1 cellular context compared by ENCODE assay signal in the genomic region with DNA sequence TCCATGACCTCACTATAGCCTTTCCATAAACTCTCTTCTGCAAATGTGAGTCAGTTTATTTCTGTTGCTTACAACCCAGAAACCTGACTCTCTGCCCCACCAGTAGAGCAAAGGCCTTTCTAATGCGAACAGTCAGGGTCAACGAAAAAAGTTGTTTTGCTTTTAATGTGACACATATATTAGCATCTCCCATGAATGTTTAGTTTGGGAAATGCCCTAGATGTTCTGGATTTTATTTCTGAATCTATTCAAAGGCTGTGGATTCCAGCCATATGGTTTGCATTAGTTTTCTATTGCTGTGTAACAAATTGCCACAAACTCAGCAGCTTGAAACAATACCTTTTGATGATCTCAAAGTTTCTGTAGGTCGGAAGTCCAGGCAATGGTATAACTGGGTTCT.
TF ChIP-seq lines count a peak whose summit lies in the region.

No MANE protein-coding gene starts in this region.

TF ChIP-seq in HCT116, 20 proteins besides CTCF, POLR2A, EP300 and RAD21 (continued from another document):
- TF ChIP-seq CBX3 (IDR thresholded peaks at IDR 0.05; ENCODE audit: low read depth) (no peak), ELF1 (IDR thresholded peaks at IDR 0.05; ENCODE audit: borderline replicate concordance, low read depth) (no peak), EGR1 (IDR thresholded peaks at IDR 0.05; ENCODE audit: low read depth) (no peak), YY1 (IDR thresholded peaks at IDR 0.05; ENCODE audit: extremely low read depth, insufficient replicate concordance, low read depth, low read length) (no peak), POLR2AphosphoS5 (IDR thresholded peaks at IDR 0.05; ENCODE audit: low read depth, low read length) (no peak), EZH2phosphoT487 (IDR thresholded peaks at IDR 0.05; ENCODE audit: borderline replicate concordance) (no peak), SRF (IDR thresholded peaks at IDR 0.05; ENCODE audit: low read depth) (no peak), JUND (IDR thresholded peaks at IDR 0.05) (no peak), EZH2 (IDR thresholded peaks at IDR 0.05) (no peak)
